8 cellular contexts compared by ENCODE assay signal in genomic region chr10:78973901-78974408, GRCh38.
A peak's percentile ranks its signal among the peaks of the same experiment; 100 is the strongest.
DNase-seq lines count a peak whose midpoint lies in the region; ATAC-seq lines count a peak whose summit lies in the region.

No MANE protein-coding gene starts in this region.

- DNase-seq in DMS53 treated with DMSO at 0.1 percent for 48 hours (lab: John Stamatoyannopoulos, UW; ENCODE audit: unreplicated experiment) (peak; percentile 86), GM23248 (peak; percentile 82), RKO (ENCODE audit: low spot score) (peak; percentile 77), amniotic epithelial cell (ENCODE audit: low read depth) (peak; percentile 52), left cardiac atrium (peak; percentile 81), posterior vena cava (ENCODE audit: low spot score) (peak; percentile 90), cortex of kidney (lab: John Stamatoyannopoulos, UW) (no peak)

- H3K79me2 ChIP-seq in GM23248 (ENCODE audit: insufficient read depth): no peaks in the 10 kb centered on the region

- H3F3A ChIP-seq in GM23248 (ENCODE audit: insufficient read depth): peaks cover 35% of the 10 kb centered on the region

- peak overlapping the region; percentile 100 for H3K27ac ChIP-seq in GM23248
- H3K27ac ChIP-seq in KOPT-K1 (ENCODE audit: low read depth, low read length, poor library complexity, severe bottlenecking): peak overlapping the region; percentile 81

- H3K27me3 ChIP-seq in GM23248 (replicated peaks; ENCODE audit: insufficient read depth): no peaks in the 10 kb centered on the region

- 0 to 1% methylated on average over 17 to 25 of the region's 41 CpGs for WGBS in GM23248 (ENCODE audit: low coverage in 1 of 2, low lambda C conversion rate in 2 of 2, missing lambda C conversion rate in 2 of 2), 2 experiments

- H3K36me3 ChIP-seq in GM23248 (ENCODE audit: low read depth) (no peaks in the 10 kb centered on the region), KOPT-K1 (ENCODE audit: insufficient read depth, low read length) (no peaks in the 10 kb centered on the region)

- peak overlapping the region; percentile 85 for H3K4me2 ChIP-seq in GM23248 (ENCODE audit: unreplicated experiment)

- intact Hi-C loops in left cardiac atrium (cut with DNase I) (loop anchor here in 1 of 2 donors (5.0 to 10.0 kb wide), 2 partner anchors 93 to 181 kb away; partner anchors contain the start of gene ZMIZ1), posterior vena cava (cut with DNase I) (loop anchor here in 1 of 2 donors (5.0 to 10.0 kb wide), 2 partner anchors 93 to 171 kb away; partner anchors contain the start of gene ZMIZ1)

- peak overlapping the region; percentile 40; the same call in 1 of the 2 replicates for H2AFZ ChIP-seq in GM23248

- in situ Hi-C loops in GM23248 (cut with MboI): no loop called here

- H3K9ac ChIP-seq in GM23248: peak overlapping the region; percentile 96

- peaks cover 50% of the 10 kb centered on the region for H3K4me1 ChIP-seq in GM23248 (ENCODE audit: insufficient read depth)

- ATAC-seq in left cardiac atrium: peak; percentile 28 to 69

- peak overlapping the region; percentile 72 for H3K4me3 ChIP-seq in GM23248

- H3K9me3 ChIP-seq in GM23248 (ENCODE audit: low read depth) (no peaks in the 10 kb centered on the region), KOPT-K1 (ENCODE audit: insufficient read depth, low read length, poor library complexity, severe bottlenecking) (no peaks in the 10 kb centered on the region)

- no peaks in the 10 kb centered on the region for H4K20me1 ChIP-seq in GM23248 (ENCODE audit: insufficient read depth)

- no peaks in the 10 kb centered on the region for H3K9me2 ChIP-seq in GM23248 (ENCODE audit: insufficient read depth)
